ENCODE assay signal across 1 cellular context in genomic region chr2:150188177-150188576, GRCh38.
TF ChIP-seq lines count a peak whose summit lies in the region.

No MANE protein-coding gene starts in this region.

TF ChIP-seq in A549, 52 proteins besides CTCF, POLR2A, EP300 and RAD21:
- TF ChIP-seq EHMT2 (IDR thresholded peaks at IDR 0.05; ENCODE audit: low read depth) (no peak), HMGXB4 (CRISPR knock-in tag; IDR thresholded peaks at IDR 0.05; ENCODE audit: borderline replicate concordance) (no peak), ZNF302 (CRISPR knock-in tag; IDR thresholded peaks at IDR 0.05) (no peak), ATOH8 (CRISPR knock-in tag; IDR thresholded peaks at IDR 0.05; ENCODE audit: low read depth) (no peak), RNF2 (IDR thresholded peaks at IDR 0.05; ENCODE audit: borderline replicate concordance, low read depth) (no peak), CHD2 (IDR thresholded peaks at IDR 0.05; ENCODE audit: low read length, partially characterized antibody) (no peak), MAZ (IDR thresholded peaks at IDR 0.05; ENCODE audit: borderline replicate concordance, low read depth, low read length) (no peak), MAFK (IDR thresholded peaks at IDR 0.05; ENCODE audit: partially characterized antibody) (no peak), USF2 (IDR thresholded peaks at IDR 0.05) (no peak), ZFP36 (IDR thresholded peaks at IDR 0.05; ENCODE audit: borderline replicate concordance, partially characterized antibody) (no peak), KDM1A (IDR thresholded peaks at IDR 0.05; ENCODE audit: low read depth) (no peak), CEBPB (IDR thresholded peaks at IDR 0.05) (0 out of 4 replicates have a peak, but pooled peaks of 1 of the 2 experiments have one; percentile 13), FOSB (CRISPR knock-in tag; IDR thresholded peaks at IDR 0.05) (no peak), ELK1 (IDR thresholded peaks at IDR 0.05; ENCODE audit: low read depth, low read length) (no peak), NPAS2 (CRISPR knock-in tag; IDR thresholded peaks at IDR 0.05; ENCODE audit: borderline replicate concordance) (no peak), BCL3 (IDR thresholded peaks at IDR 0.05) (no peak), BHLHE40 (IDR thresholded peaks at IDR 0.05; ENCODE audit: low read depth, low read length) (no peak), EHF (CRISPR knock-in tag; IDR thresholded peaks at IDR 0.05) (no peak), GATA3 (IDR thresholded peaks at IDR 0.05; ENCODE audit: borderline replicate concordance) (peak; percentile 47; the same call in 1 of the 2 replicates), SMC3 (IDR thresholded peaks at IDR 0.05) (peak; percentile 68), CBX8 (IDR thresholded peaks at IDR 0.05) (no peak), RARB (CRISPR knock-in tag; IDR thresholded peaks at IDR 0.05) (no peak), MAX (IDR thresholded peaks at IDR 0.05) (no peak)
- TF ChIP-seq, protein P1, sequence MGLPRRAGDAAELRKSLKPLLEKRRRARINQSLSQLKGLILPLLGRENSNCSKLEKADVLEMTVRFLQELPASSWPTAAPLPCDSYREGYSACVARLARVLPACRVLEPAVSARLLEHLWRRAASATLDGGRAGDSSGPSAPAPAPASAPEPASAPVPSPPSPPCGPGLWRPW (IDR thresholded peaks at IDR 0.05) = no peak
- TF ChIP-seq, protein P2, sequence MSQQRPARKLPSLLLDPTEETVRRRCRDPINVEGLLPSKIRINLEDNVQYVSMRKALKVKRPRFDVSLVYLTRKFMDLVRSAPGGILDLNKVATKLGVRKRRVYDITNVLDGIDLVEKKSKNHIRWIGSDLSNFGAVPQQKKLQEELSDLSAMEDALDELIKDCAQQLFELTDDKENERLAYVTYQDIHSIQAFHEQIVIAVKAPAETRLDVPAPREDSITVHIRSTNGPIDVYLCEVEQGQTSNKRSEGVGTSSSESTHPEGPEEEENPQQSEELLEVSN (IDR thresholded peaks at IDR 0.05; ENCODE audit: borderline replicate concordance, low read depth) = no peak
